10 cellular contexts compared by ENCODE assay signal in the genomic region with DNA sequence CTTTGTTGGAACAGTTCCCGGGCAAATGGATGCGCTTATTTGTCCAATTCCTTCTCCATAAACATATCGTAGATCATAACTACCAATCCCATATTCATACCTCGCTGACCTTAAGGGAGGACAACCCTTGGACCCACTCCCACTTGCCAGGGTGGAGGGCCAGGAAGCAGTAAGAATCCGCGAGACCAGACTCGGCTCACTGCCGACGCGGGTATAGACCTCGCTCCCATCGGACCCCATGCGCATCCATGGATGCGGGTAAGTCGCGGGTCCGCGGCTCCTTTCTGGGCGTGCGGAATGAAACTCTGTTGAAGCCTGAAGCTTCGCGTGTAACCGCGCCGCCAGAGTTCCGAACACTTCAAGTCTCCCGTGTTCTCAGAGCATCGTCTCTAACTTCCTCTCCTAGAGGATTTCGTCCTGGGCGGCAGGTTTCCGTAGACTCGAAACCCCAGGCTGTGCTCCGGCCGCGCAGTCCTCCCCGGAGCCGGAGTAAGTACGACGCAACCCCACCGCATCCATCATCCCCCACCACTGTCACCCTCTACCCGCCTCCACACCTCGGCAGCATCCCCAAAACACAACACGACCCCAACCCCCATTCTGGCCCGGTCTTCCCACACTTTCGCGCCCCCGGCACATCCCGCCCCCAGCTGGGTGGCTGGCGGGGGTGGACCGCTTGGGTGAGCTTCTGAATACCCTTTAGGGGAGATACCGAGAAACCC. TPM values are rescaled to one million over a fixed set of nuclear protein-coding genes. Genes with fewer than 3 reads are reported as not detected.
A peak's percentile ranks its signal among the peaks of the same experiment; 100 is the strongest.
DNase-seq lines count a peak whose midpoint lies in the region; ATAC-seq and TF ChIP-seq lines count a peak whose summit lies in the region.
"Had no signal": no experiment of that assay in that cellular context is flagged by ENCODE, and none has a peak within 500 bp of the region (broad histone marks: within the 10 kb centered on the region; RNA-seq: fewer than 3 reads in every experiment).

No MANE protein-coding gene starts in this region.

- H2AK5ac ChIP-seq in trophoblast cell (ENCODE audit: low read length): no peak overlapping the region

- in situ Hi-C loops in GM13976 (cut with MboI; ENCODE audit: low sequenced_read_pairs, unreplicated experiment): no loop called here

- H2AFZ ChIP-seq in trophoblast cell (ENCODE audit: insufficient read depth, low read length, poor library complexity): peak overlapping the region; percentile 17

- ATAC-seq in heart right ventricle (peak in 2 of 8 donors; percentile 28 to 54), HG02763 (IDR thresholded peaks at IDR 0.05; ENCODE audit: unreplicated experiment) (no peak), GM21717 (IDR thresholded peaks at IDR 0.05; ENCODE audit: unreplicated experiment) (no peak)

- no peak overlapping the region for H3K14ac ChIP-seq in trophoblast cell (ENCODE audit: low read length)

- no peak overlapping the region for H3K18ac ChIP-seq in trophoblast cell (ENCODE audit: low read length)

- no peaks in the 10 kb centered on the region for H3K79me2 ChIP-seq in trophoblast cell (ENCODE audit: control insufficient read depth, insufficient read depth, low read length, poor library complexity)

- H3K4me1 Mint-ChIP-seq in activated CD4-positive, alpha-beta memory T cell treated with anti-CD3 and anti-CD28 coated beads for 36 hours (ENCODE audit: low read depth): no peaks in the 10 kb centered on the region

- 1 to 2% methylated on average over 50 to 51 of the region's 51 CpGs for WGBS in heart right ventricle, 2 donors
- no CpG with 5 or more reads among the region's 51 CpGs for WGBS in trophoblast cell (ENCODE audit: extremely low coverage, insufficient coverage, insufficient read length)

- no peak overlapping the region for H3K27ac ChIP-seq in heart right ventricle
- no peak overlapping the region for H3K27ac ChIP-seq in trophoblast cell (ENCODE audit: low read depth, low read length)

- intact Hi-C loops in activated CD4-positive, alpha-beta memory T cell treated with anti-CD3 and anti-CD28 coated beads for 36 hours (cut with micrococcal nuclease): no loop called here
- intact Hi-C loops in heart right ventricle (cut with DNase I): no loop called here

- H2BK5ac ChIP-seq in trophoblast cell (ENCODE audit: low read depth, low read length, poor library complexity): no peak overlapping the region

- H2BK120ac ChIP-seq in trophoblast cell (ENCODE audit: insufficient read depth, low read length, poor library complexity): no peak overlapping the region

- H3K9me3 ChIP-seq in heart right ventricle (no peaks in the 10 kb centered on the region), trophoblast cell (ENCODE audit: insufficient read depth, low read depth, low read length) (peaks cover 1% of the 10 kb centered on the region)

- H4K8ac ChIP-seq in trophoblast cell (ENCODE audit: low read depth, low read length): no peak overlapping the region

- no peak overlapping the region for H2BK12ac ChIP-seq in trophoblast cell (ENCODE audit: low read length)

- H3K4me3 Mint-ChIP-seq in activated CD4-positive, alpha-beta memory T cell treated with anti-CD3 and anti-CD28 coated beads for 36 hours: peak overlapping the region; percentile 12

- H3K4ac ChIP-seq in trophoblast cell (ENCODE audit: low read depth, low read length): no peak overlapping the region

- no peak overlapping the region for H3K9ac ChIP-seq in trophoblast cell (ENCODE audit: low read length)

- peaks cover 12% of the 10 kb centered on the region for H3K36me3 Mint-ChIP-seq in activated CD4-positive, alpha-beta memory T cell treated with anti-CD3 and anti-CD28 coated beads for 36 hours

- POLR2A ChIA-PET in activated CD4-positive, alpha-beta memory T cell treated with anti-CD3 and anti-CD28 coated beads for 36 hours (lab: Charles Lee): no interaction called here

- peak overlapping the region; percentile 95 for H3K4me2 ChIP-seq in trophoblast cell (ENCODE audit: low read length)

- H3K79me1 ChIP-seq in trophoblast cell (ENCODE audit: low read length): no peaks in the 10 kb centered on the region

- H3K23ac ChIP-seq in trophoblast cell (ENCODE audit: low read length): no peak overlapping the region

- peak overlapping the region in 7 of 10 donors; percentile 31 to 42 (median 36) for H3K4me3 ChIP-seq in heart right ventricle
- peak overlapping the region; percentile 63 for H3K4me3 ChIP-seq in trophoblast cell (ENCODE audit: low read depth, low read length)

- CTCF ChIA-PET in activated CD4-positive, alpha-beta memory T cell treated with anti-CD3 and anti-CD28 coated beads for 36 hours (lab: Charles Lee): no interaction called here

- peaks cover 0 to 27% (median 17%) of the 10 kb centered on the region in 9 donors for H3K4me1 ChIP-seq in heart right ventricle
- H3K4me1 ChIP-seq in trophoblast cell (ENCODE audit: control insufficient read depth in 1 of 2, insufficient read depth in 2 of 2, low read length in 2 of 2): peaks cover 6 to 16% of the 10 kb centered on the region in 2 experiments

- H3K9me3 Mint-ChIP-seq in activated CD4-positive, alpha-beta memory T cell treated with anti-CD3 and anti-CD28 coated beads for 36 hours: peaks cover 19% of the 10 kb centered on the region

- H3K27me3 Mint-ChIP-seq in activated CD4-positive, alpha-beta memory T cell treated with anti-CD3 and anti-CD28 coated beads for 36 hours: peaks cover 35% of the 10 kb centered on the region

- no peak for TF ChIP-seq CTCF in GM13976 (IDR thresholded peaks at IDR 0.05; ENCODE audit: borderline replicate concordance, control extremely low read depth, extremely low read depth, insufficient read depth, missing control alignments)
- TF ChIP-seq CTCF in heart right ventricle (IDR thresholded peaks at IDR 0.05): no peak

- H3K36me3 ChIP-seq in heart right ventricle (no peaks in the 10 kb centered on the region), trophoblast cell (ENCODE audit: control insufficient read depth in 1 of 2, insufficient read depth in 2 of 2, low read length in 2 of 2) (no peaks in the 10 kb centered on the region)

- H4K91ac ChIP-seq in trophoblast cell (ENCODE audit: low read depth, low read length): no peak overlapping the region

- peak; percentile 41 for DNase-seq in GM13976 (ENCODE audit: low spot score)
- no peak for DNase-seq in activated CD4-positive, alpha-beta memory T cell treated with anti-CD3 and anti-CD28 coated beads for 36 hours
- DNase-seq in heart right ventricle: no peak
- peak; percentile 18 to 47 for DNase-seq in trophoblast cell
- no peak for DNase-seq in NCI-H146 (lab: John Stamatoyannopoulos, UW)
- no peak for DNase-seq in foreskin melanocyte
- DNase-seq: hippocampal formation, NCI-H2029 had no signal

- H4K12ac ChIP-seq in trophoblast cell (ENCODE audit: low read depth, low read length): no peak overlapping the region

- no peak overlapping the region for H3K27ac Mint-ChIP-seq in activated CD4-positive, alpha-beta memory T cell treated with anti-CD3 and anti-CD28 coated beads for 36 hours

- peaks cover 18 to 89% (median 78%) of the 10 kb centered on the region in 7 donors for H3K27me3 ChIP-seq in heart right ventricle
- peaks cover 32% of the 10 kb centered on the region for H3K27me3 ChIP-seq in trophoblast cell (ENCODE audit: insufficient read depth, low read length)

RNA-seq across cellular contexts. Expression of a gene that starts 1.0 kb away (rescaled TPM):
- not detected for total RNA-seq in activated CD4-positive, alpha-beta memory T cell treated with anti-CD3 and anti-CD28 coated beads for 36 hours
- under 1 TPM in 7 of 10 donors, not detected in 3; 0.04 to 0.44 (median 0.13) TPM for total RNA-seq in heart right ventricle
- under 1 TPM; 0.07 to 0.39 TPM for polyA plus RNA-seq in heart right ventricle
- 0.38 and 0.42 TPM in 2 replicates for polyA plus RNA-seq in trophoblast cell (2013)

Comparison
In these comparisons a context has a peak if more than half of its experiments do, and no peak if none do; other contexts are left out.
1. DNase-seq: peak in GM13976 (single experiment) and trophoblast cell (2 of 2); none in activated CD4-positive, alpha-beta memory T cell treated with anti-CD3 and anti-CD28 coated beads for 36 hours (single experiment), heart right ventricle (0 of 2), NCI-H146 (single experiment) and foreskin melanocyte (single experiment).